Comparison of ENCODE assay signal across 22 cellular contexts in the genomic region with DNA sequence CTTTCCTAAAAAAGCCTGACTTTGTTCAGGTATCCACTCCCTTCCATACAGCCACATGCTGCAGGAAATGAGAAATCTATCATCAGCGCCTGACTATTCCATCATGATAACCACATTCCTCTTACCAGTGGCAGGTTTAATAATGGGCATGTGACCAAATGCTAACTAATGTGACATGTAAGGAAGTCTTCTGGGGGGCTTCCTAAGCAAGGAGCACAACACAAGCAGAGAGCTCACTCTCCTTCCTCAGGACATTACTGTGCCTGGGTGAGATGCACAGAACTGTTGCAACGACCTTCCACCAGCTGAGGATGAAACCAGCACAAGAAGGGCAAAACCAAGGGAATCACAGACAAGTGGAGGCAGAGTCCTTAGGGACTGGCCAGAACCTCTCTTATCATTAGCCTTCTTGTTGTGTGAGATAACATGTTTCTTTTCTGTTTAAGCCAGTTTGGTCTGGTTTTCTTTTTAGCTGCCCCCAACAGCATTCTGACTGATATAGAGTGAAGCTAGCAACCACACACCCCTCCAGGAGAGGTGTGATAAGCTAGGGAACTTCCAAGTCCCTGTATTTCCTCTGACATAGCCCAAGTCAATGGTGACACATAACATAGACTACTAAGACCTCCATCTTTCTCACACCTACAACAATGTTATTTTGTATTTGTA. TPM values are rescaled to one million over a fixed set of nuclear protein-coding genes. Genes with fewer than 3 reads are reported as not detected.
DNase-seq lines count a peak whose midpoint lies in the region; ATAC-seq and TF ChIP-seq lines count a peak whose summit lies in the region.
"Had no signal": no experiment of that assay in that cellular context is flagged by ENCODE, and none has a peak within 500 bp of the region (broad histone marks: within the 10 kb centered on the region; RNA-seq: fewer than 3 reads in every experiment).

No MANE protein-coding gene starts in this region.

- H3K36me3 Mint-ChIP-seq in endothelial cell (ENCODE audit: low read depth, unreplicated experiment): no peaks in the 10 kb centered on the region
- H3K36me3 Mint-ChIP-seq: CD4-positive, CD25-positive, alpha-beta regulatory T cell had no signal

- no peak for TF ChIP-seq CTCF in GM12865 (IDR thresholded peaks at IDR 0.05; ENCODE audit: insufficient read depth, low read depth, low read length, missing control alignments)
- TF ChIP-seq CTCF in epithelial cell of esophagus (IDR thresholded peaks at IDR 0.05; ENCODE audit: insufficient read depth, low read depth, low read length, missing control alignments): no peak
- TF ChIP-seq CTCF in endothelial cell (IDR thresholded peaks at IDR 0.05; ENCODE audit: unreplicated experiment): no peak

- H3K27me3 Mint-ChIP-seq in endothelial cell (ENCODE audit: unreplicated experiment): no peaks in the 10 kb centered on the region
- H3K27me3 Mint-ChIP-seq: CD4-positive, CD25-positive, alpha-beta regulatory T cell had no signal

- DNase-seq in CMK (ENCODE audit: low read depth): peak; percentile 63
- DNase-seq in GM12865 (ENCODE audit: low read depth): peak; percentile 48
- DNase-seq in HUDEP-2 (lab: John Stamatoyannopoulos, UW; ENCODE audit: unreplicated experiment in 76 of 76): peak in 69 of 76 experiments; percentile 4 to 92 (median 61)
- DNase-seq in epithelial cell of esophagus (ENCODE audit: low read depth): peak; percentile 27
- no peak for DNase-seq in endothelial cell (ENCODE audit: low spot score)
- DNase-seq in NCI-H1694 treated with DMSO at 0.1 percent for 48 hours (lab: John Stamatoyannopoulos, UW): no peak
- no peak for DNase-seq in NCI-H2107 (lab: John Stamatoyannopoulos, UW)
- DNase-seq: activated gamma-delta T cell treated with Interleukin-2 at 50 U/mL for 16 hours; CD4-positive, CD25-positive, alpha-beta regulatory T cell; DMS79 treated with DMSO at 0.1 percent for 48 hours; effector CD4-positive, alpha-beta T cell; head of caudate nucleus; NCI-H1930; NCI-H446 treated with DMSO at 0.1 percent for 48 hours; ovary; right cardiac atrium; testis had no signal

- H3K27ac Mint-ChIP-seq in endothelial cell (ENCODE audit: unreplicated experiment): no peak overlapping the region
- H3K27ac Mint-ChIP-seq: T-helper 2 cell treated with Interferon-gamma antibody and Interleukin-4, amounts not matched to agents 5 μg/mL and 100 μg/mL, for 36 hours had no signal

- H3K4me1 Mint-ChIP-seq in endothelial cell (ENCODE audit: unreplicated experiment): peaks cover 2% of the 10 kb centered on the region
- H3K4me1 Mint-ChIP-seq: CD4-positive, CD25-positive, alpha-beta regulatory T cell had no signal

- no peak overlapping the region for H3K4me3 Mint-ChIP-seq in endothelial cell (ENCODE audit: unreplicated experiment)
- H3K4me3 Mint-ChIP-seq: CD4-positive, CD25-positive, alpha-beta regulatory T cell; T-helper 2 cell treated with Interferon-gamma antibody and Interleukin-4, amounts not matched to agents 5 μg/mL and 100 μg/mL, for 36 hours had no signal

- H3K4me3 ChIP-seq in GM12865 (ENCODE audit: low read depth, low read length) (no peak overlapping the region), epithelial cell of esophagus (ENCODE audit: low read length) (no peak overlapping the region)
- H3K4me3 ChIP-seq: lung, ovary, SK-N-MC, testis had no signal

- ATAC-seq in GM18861 (IDR thresholded peaks at IDR 0.05; ENCODE audit: unreplicated experiment): no peak
- ATAC-seq: HCT116 had no signal

- no peaks in the 10 kb centered on the region for H3K9me3 Mint-ChIP-seq in endothelial cell (ENCODE audit: unreplicated experiment)
- H3K9me3 Mint-ChIP-seq: CD4-positive, CD25-positive, alpha-beta regulatory T cell; T-helper 2 cell treated with Interferon-gamma antibody and Interleukin-4, amounts not matched to agents 5 μg/mL and 100 μg/mL, for 36 hours had no signal

RNA-seq across cellular contexts. Expression of a gene that starts 16.9 kb away (rescaled TPM):
- 26.4 TPM for total RNA-seq in endothelial cell (ENCODE audit: unreplicated experiment)

Comparison
In these comparisons a context has a peak if more than half of its experiments do, and no peak if none do; other contexts are left out.
1. DNase-seq: peak in CMK (single experiment), GM12865 (single experiment), HUDEP-2 (69 of 76) and epithelial cell of esophagus (single experiment); none in endothelial cell (single experiment), NCI-H1694 treated with DMSO at 0.1 percent for 48 hours (single experiment) and NCI-H2107 (single experiment).